Comparison of ENCODE assay signal across 15 cellular contexts in the genomic region with DNA sequence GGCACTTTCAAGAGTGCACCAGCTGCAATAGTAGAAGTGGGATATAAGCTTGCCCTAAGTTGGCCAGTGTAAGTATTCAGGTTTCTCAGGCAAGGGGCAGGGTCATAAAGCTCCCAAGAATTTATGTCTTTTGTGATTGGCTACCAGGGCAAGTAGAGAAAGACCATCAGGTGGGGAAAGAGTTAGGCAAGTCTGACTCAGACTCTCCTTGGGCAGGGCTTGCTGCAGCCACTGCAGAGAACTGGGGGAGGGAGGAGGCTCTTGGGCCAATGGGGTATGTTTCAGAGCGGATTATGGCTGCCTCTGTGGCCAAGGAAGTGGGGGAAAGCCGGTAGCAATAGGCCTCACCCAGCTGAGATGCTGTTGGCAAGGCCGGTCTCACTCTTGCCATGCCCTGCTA.
"Had no signal": no experiment of that assay in that cellular context is flagged by ENCODE, and none has a peak within 500 bp of the region (broad histone marks: within the 10 kb centered on the region; RNA-seq: fewer than 3 reads in every experiment).

No MANE protein-coding gene starts in this region.

- H3K36me3 Mint-ChIP-seq: activated naive CD8-positive, alpha-beta T cell treated with anti-CD3 and anti-CD28 coated beads, Interleukin-2, amount 10 ng/mL, durations not matched to agents 7 days and 5 days; memory B cell had no signal

- H3K9ac ChIP-seq: parathyroid adenoma had no signal

- H3K27me3 ChIP-seq: dorsolateral prefrontal cortex, stomach had no signal

- H3K27ac Mint-ChIP-seq: activated CD4-positive, alpha-beta T cell treated with anti-CD3 and anti-CD28 coated beads, Interleukin-2, amount 10 ng/mL, durations not matched to agents 7 days and 5 days; activated naive CD8-positive, alpha-beta T cell treated with anti-CD3 and anti-CD28 coated beads, Interleukin-2, amount 10 ng/mL, durations not matched to agents 7 days and 5 days; activated T-helper 1 cell treated with anti-CD3 and anti-CD28 coated beads, Interleukin-12 subunit alpha, Interleukin-12 subunit beta, Interleukin-2, Interleukin-4 antibody, amounts not matched to agents 30 ng/mL and 10 ng/mL and 1 ng/mL, durations not matched to agents 14 hours and 24 hours and 36 hours; endodermal cell; memory B cell had no signal

- H3K9me3 ChIP-seq: mucosa of descending colon, stomach, thoracic aorta had no signal

- H3K79me2 ChIP-seq: hepatocyte, parathyroid adenoma had no signal

- DNase-seq: activated CD4-positive, alpha-beta T cell treated with anti-CD3 and anti-CD28 coated beads, Interleukin-2, amount 10 ng/mL, durations not matched to agents 7 days and 5 days; activated naive CD8-positive, alpha-beta T cell treated with anti-CD3 and anti-CD28 coated beads, Interleukin-2, amount 10 ng/mL, durations not matched to agents 7 days and 5 days; aorta; dorsolateral prefrontal cortex; endodermal cell; mucosa of descending colon; naive thymus-derived CD4-positive, alpha-beta T cell; stomach had no signal

- H3K4me2 ChIP-seq: hepatocyte had no signal

- H3K4me1 ChIP-seq: parathyroid adenoma had no signal

- H3K36me3 ChIP-seq: stomach, thoracic aorta had no signal

- H2AFZ ChIP-seq: hepatocyte, parathyroid adenoma had no signal

- H3K4me3 Mint-ChIP-seq: activated CD4-positive, alpha-beta T cell treated with anti-CD3 and anti-CD28 coated beads, Interleukin-2, amount 10 ng/mL, durations not matched to agents 7 days and 5 days; activated naive CD8-positive, alpha-beta T cell treated with anti-CD3 and anti-CD28 coated beads, Interleukin-2, amount 10 ng/mL, durations not matched to agents 7 days and 5 days; activated T-helper 1 cell treated with anti-CD3 and anti-CD28 coated beads, Interleukin-12 subunit alpha, Interleukin-12 subunit beta, Interleukin-2, Interleukin-4 antibody, amounts not matched to agents 30 ng/mL and 10 ng/mL and 1 ng/mL, durations not matched to agents 14 hours and 24 hours and 36 hours; memory B cell; naive thymus-derived CD4-positive, alpha-beta T cell had no signal

- H3K27ac ChIP-seq: dorsolateral prefrontal cortex, hepatocyte, parathyroid adenoma, skin epidermis, stomach, thoracic aorta had no signal

- H3K9me3 Mint-ChIP-seq: activated CD4-positive, alpha-beta T cell treated with anti-CD3 and anti-CD28 coated beads, Interleukin-2, amount 10 ng/mL, durations not matched to agents 7 days and 5 days; activated naive CD8-positive, alpha-beta T cell treated with anti-CD3 and anti-CD28 coated beads, Interleukin-2, amount 10 ng/mL, durations not matched to agents 7 days and 5 days; activated T-helper 1 cell treated with anti-CD3 and anti-CD28 coated beads, Interleukin-12 subunit alpha, Interleukin-12 subunit beta, Interleukin-2, Interleukin-4 antibody, amounts not matched to agents 30 ng/mL and 10 ng/mL and 1 ng/mL, durations not matched to agents 14 hours and 24 hours and 36 hours; endodermal cell; memory B cell had no signal

- ATAC-seq: left lobe of liver; mucosa of descending colon; naive thymus-derived CD4-positive, alpha-beta T cell had no signal

- H3K4me1 Mint-ChIP-seq: activated CD4-positive, alpha-beta T cell treated with anti-CD3 and anti-CD28 coated beads, Interleukin-2, amount 10 ng/mL, durations not matched to agents 7 days and 5 days had no signal

- H3K4me3 ChIP-seq: dorsolateral prefrontal cortex, hepatocyte, mucosa of descending colon, skin epidermis, stomach, thoracic aorta had no signal
